In genomic region chr4:100721077-100721476, GRCh38 we compare ENCODE assay signal across 15 cellular contexts.
"Had no signal": no experiment of that assay in that cellular context is flagged by ENCODE, and none has a peak within 500 bp of the region (broad histone marks: within the 10 kb centered on the region; RNA-seq: fewer than 3 reads in every experiment).

No MANE protein-coding gene starts in this region.

- H3K36me3 ChIP-seq: brain microvascular endothelial cell, esophagus muscularis mucosa, lower lobe of right lung, stomach, thoracic aorta had no signal

- H3K27ac Mint-ChIP-seq: activated naive CD4-positive, alpha-beta T cell treated with anti-CD3 and anti-CD28 coated beads, Interleukin-2, amount 50 U/mL, for 72 hours; naive B cell had no signal

- H3K4me1 ChIP-seq: lower lobe of right lung, parathyroid adenoma, stomach had no signal

- H3K27ac ChIP-seq: brain microvascular endothelial cell, lower lobe of right lung, parathyroid adenoma, stomach, thoracic aorta had no signal

- H2AFZ ChIP-seq: parathyroid adenoma had no signal

- H3K27me3 ChIP-seq: brain microvascular endothelial cell, esophagus muscularis mucosa, stomach had no signal

- H3K9ac ChIP-seq: parathyroid adenoma had no signal

- DNase-seq: activated CD4-positive, alpha-beta T cell treated with anti-CD3 and anti-CD28 coated beads, Interleukin-2, amount 50 U/mL, for 1 hour; activated effector memory CD4-positive, alpha-beta T cell treated with Interleukin-2 at 50 U/mL for 16 hours; amniotic stem cell; brain microvascular endothelial cell; left cardiac atrium; lower lobe of right lung; naive B cell; stimulated activated CD4-positive, alpha-beta T cell treated with anti-CD3 and anti-CD28 coated beads, Interleukin-15, amount 100 ng/mL, for 24 hours; stimulated activated CD4-positive, alpha-beta T cell treated with anti-CD3 and anti-CD28 coated beads, Interleukin-4, amount 100 ng/mL, for 24 hours; stomach had no signal

- H3K4me3 Mint-ChIP-seq: naive B cell had no signal

- H3K9me3 ChIP-seq: esophagus muscularis mucosa, lower lobe of right lung, thoracic aorta had no signal

- ATAC-seq: activated naive CD4-positive, alpha-beta T cell treated with anti-CD3 and anti-CD28 coated beads, Interleukin-2, amount 50 U/mL, for 72 hours; left cardiac atrium; lower lobe of right lung had no signal

- H3K4me1 Mint-ChIP-seq: naive B cell had no signal

- FAIRE-seq: endometrium had no signal

- H3K79me2 ChIP-seq: parathyroid adenoma had no signal

- H3K4me3 ChIP-seq: esophagus muscularis mucosa, lower lobe of right lung, stomach, thoracic aorta had no signal
